ENCODE assay signal across 8 cellular contexts in genomic region chr17:43389022-43389947, GRCh38. TPM values are rescaled to one million over a fixed set of nuclear protein-coding genes. Genes with fewer than 3 reads are reported as not detected.
A peak's percentile ranks its signal among the peaks of the same experiment; 100 is the strongest.
DNase-seq lines count a peak whose midpoint lies in the region; ATAC-seq and TF ChIP-seq lines count a peak whose summit lies in the region.

No MANE protein-coding gene starts in this region.

- H3K27ac Mint-ChIP-seq in activated CD4-positive, alpha-beta memory T cell treated with anti-CD3 and anti-CD28 coated beads, Interleukin-2, amount 10 ng/mL, durations not matched to agents 7 days and 5 days = peak overlapping the region; percentile 98

- H3K4me1 ChIP-seq in duodenal mucosa (ENCODE audit: control insufficient read depth in 1 of 2, insufficient read depth in 2 of 2, low read length in 2 of 2) = peaks cover 14 to 22% of the 10 kb centered on the region in 2 donors
- peaks cover 0 to 2% of the 10 kb centered on the region in 2 donors for H3K4me1 ChIP-seq in lung (ENCODE audit: control insufficient read depth in 2 of 2, insufficient read depth in 2 of 2, low read length in 2 of 2)

- H3K4me3 Mint-ChIP-seq in activated CD4-positive, alpha-beta memory T cell treated with anti-CD3 and anti-CD28 coated beads, Interleukin-2, amount 10 ng/mL, durations not matched to agents 7 days and 5 days = peak overlapping the region; percentile 85

- H3K36me3 Mint-ChIP-seq in activated CD4-positive, alpha-beta memory T cell treated with anti-CD3 and anti-CD28 coated beads, Interleukin-2, amount 10 ng/mL, durations not matched to agents 7 days and 5 days (ENCODE audit: low read depth) = no peaks in the 10 kb centered on the region

- CTCF ChIA-PET in activated CD4-positive, alpha-beta memory T cell treated with anti-CD3 and anti-CD28 coated beads, Interleukin-2, amount 10 ng/mL, durations not matched to agents 7 days and 5 days (lab: Charles Lee) = interaction anchor here (1.0 to 2.8 kb wide), 8 partner anchors 9 to 131 kb away, joined by 3 to 58 read pairs (median 8); partner anchors contain the start of genes ARL4D and DHX8

- peak; percentile 88 for DNase-seq in NCI-H82 (lab: John Stamatoyannopoulos, UW)
- peak; percentile 87 for DNase-seq in activated CD4-positive, alpha-beta memory T cell treated with anti-CD3 and anti-CD28 coated beads, Interleukin-2, amount 10 ng/mL, durations not matched to agents 7 days and 5 days
- peak; percentile 78 for DNase-seq in lung (ENCODE audit: low spot score)
- DNase-seq in stimulated activated CD4-positive, alpha-beta T cell treated with anti-CD3 and anti-CD28 coated beads, TNF-alpha, amount 100 ng/mL, for 4 hours (ENCODE audit: low read depth in 3 of 3) = peak; percentile 59 to 63 (median 62)

- ATAC-seq in HG03521 (IDR thresholded peaks at IDR 0.05; ENCODE audit: unreplicated experiment) = peak; percentile 41
- ATAC-seq in lung (ENCODE audit: insufficient read depth, low FRiP score) = peak; percentile 56
- no peak for ATAC-seq in GM18519 (IDR thresholded peaks at IDR 0.05; ENCODE audit: low FRiP score, unreplicated experiment)

- peak; percentile 40 for TF ChIP-seq CTCF in lung (IDR thresholded peaks at IDR 0.05; ENCODE audit: control extremely low read depth, extremely low read depth)

- no peaks in the 10 kb centered on the region for H3K27me3 Mint-ChIP-seq in activated CD4-positive, alpha-beta memory T cell treated with anti-CD3 and anti-CD28 coated beads, Interleukin-2, amount 10 ng/mL, durations not matched to agents 7 days and 5 days

- POLR2A ChIA-PET in activated CD4-positive, alpha-beta memory T cell treated with anti-CD3 and anti-CD28 coated beads, Interleukin-2, amount 10 ng/mL, durations not matched to agents 7 days and 5 days (lab: Charles Lee) = interaction anchor here (0.8 to 20.5 kb wide), 14 partner anchors 8 to 267 kb away, joined by 3 to 903 read pairs (median 8); partner anchors contain the start of genes ARL4D, DHX8, ETV4 and TMEM106A

- TF ChIP-seq POLR2A in GM10847 (IDR thresholded peaks at IDR 0.05; ENCODE audit: extremely low read depth, insufficient read length) = peak; percentile 10

- H3K27ac ChIP-seq in duodenal mucosa (ENCODE audit: low read depth, low read length) (peak overlapping the region; percentile 96), lung (ENCODE audit: low read depth in 1 of 2, low read length in 1 of 2) (peak overlapping the region; percentile 95 to 98)

- H3K36me3 ChIP-seq in duodenal mucosa (ENCODE audit: control insufficient read depth in 1 of 2, insufficient read depth in 2 of 2, low read length in 2 of 2) (no peaks in the 10 kb centered on the region), lung (ENCODE audit: control insufficient read depth in 2 of 2, insufficient read depth in 2 of 2, low read length in 2 of 2) (no peaks in the 10 kb centered on the region)

- no peaks in the 10 kb centered on the region for H3K9me3 Mint-ChIP-seq in activated CD4-positive, alpha-beta memory T cell treated with anti-CD3 and anti-CD28 coated beads, Interleukin-2, amount 10 ng/mL, durations not matched to agents 7 days and 5 days

- peaks cover 25% of the 10 kb centered on the region for H3K4me1 Mint-ChIP-seq in activated CD4-positive, alpha-beta memory T cell treated with anti-CD3 and anti-CD28 coated beads, Interleukin-2, amount 10 ng/mL, durations not matched to agents 7 days and 5 days

- H3K9me3 ChIP-seq in duodenal mucosa (ENCODE audit: control insufficient read depth in 1 of 2, low read length in 2 of 2) (no peaks in the 10 kb centered on the region), lung (ENCODE audit: control insufficient read depth in 2 of 2, insufficient read depth in 1 of 2, low read length in 1 of 2) (no peaks in the 10 kb centered on the region)

- H3K4me3 ChIP-seq in duodenal mucosa (ENCODE audit: low read depth in 1 of 2, low read length in 2 of 2) (peak overlapping the region; percentile 84 to 85), lung (peak overlapping the region; percentile 49)

- 1 to 3% methylated on average over 35 of the region's 35 CpGs for WGBS in lung, 2 donors

- H3K27me3 ChIP-seq in duodenal mucosa (ENCODE audit: control insufficient read depth in 1 of 2, insufficient read depth in 2 of 2, low read length in 2 of 2) (no peaks in the 10 kb centered on the region), lung (ENCODE audit: control insufficient read depth, insufficient read depth) (no peaks in the 10 kb centered on the region)

- peak overlapping the region; percentile 97 to 98 for H3K9ac ChIP-seq in duodenal mucosa (ENCODE audit: low read depth in 1 of 2, low read length in 2 of 2)

RNA-seq across cellular contexts. Expression of gene ARL4D, which starts 9.5 kb away (rescaled TPM):
- 1 to 10 TPM; 5.5 to 6.4 TPM for total RNA-seq in activated CD4-positive, alpha-beta memory T cell treated with anti-CD3 and anti-CD28 coated beads, Interleukin-2, amount 10 ng/mL, durations not matched to agents 7 days and 5 days
- 10 to 100 TPM; 10.3 to 16.6 TPM for total RNA-seq in lung
- 10 to 100 TPM; 16.2 to 37.8 TPM for polyA plus RNA-seq in lung
